In genomic region chrX:20362268-20363002, GRCh38 we compare ENCODE assay signal across 11 cellular contexts.
DNase-seq lines count a peak whose midpoint lies in the region; ATAC-seq and TF ChIP-seq lines count a peak whose summit lies in the region.
"Had no signal": no experiment of that assay in that cellular context is flagged by ENCODE, and none has a peak within 500 bp of the region (broad histone marks: within the 10 kb centered on the region; RNA-seq: fewer than 3 reads in every experiment).

No MANE protein-coding gene starts in this region.

- H3K27me3 ChIP-seq in osteoblast (ENCODE audit: insufficient read depth, low read length) = no peaks in the 10 kb centered on the region
- no peaks in the 10 kb centered on the region for H3K27me3 ChIP-seq in thyroid gland
- H3K27me3 ChIP-seq: cardiac muscle cell had no signal

- intact Hi-C loops in thyroid gland (cut with DNase I) = no loop called here

- H3K9me3 ChIP-seq in osteoblast (ENCODE audit: low read depth, low read length) (no peaks in the 10 kb centered on the region), thyroid gland (no peaks in the 10 kb centered on the region)

- no peak for ATAC-seq in activated T-cell treated with anti-CD3 and anti-CD28 coated beads, Interleukin-2, amount 50 U/mL, for 4 hours
- ATAC-seq: GM12878 had no signal

- no peak for TF ChIP-seq POLR2A in thyroid gland (IDR thresholded peaks at IDR 0.05)

- peak overlapping the region; percentile 77 for H2AFZ ChIP-seq in osteoblast (ENCODE audit: low read length)

- WGBS in thyroid gland, 2 donors = 67 to 70% methylated on average over 11 of the region's 11 CpGs

- H3K9me3 Mint-ChIP-seq in activated T-cell treated with anti-CD3 and anti-CD28 coated beads, Interleukin-2, amount 50 U/mL, for 4 hours = no peaks in the 10 kb centered on the region

- DNase-seq in DMS79 (lab: John Stamatoyannopoulos, UW) (peak; percentile 33), NCI-H345 (lab: John Stamatoyannopoulos, UW) (peak; percentile 89), epithelial cell of proximal tubule (ENCODE audit: low read depth) (peak; percentile 61), osteoblast (ENCODE audit: insufficient read length, low spot score, missing footprints) (peak; percentile 65), thyroid gland (no peak), GDM1 (lab: John Stamatoyannopoulos, UW) (no peak), iPS-NIHi7 (ENCODE audit: extremely low spot score) (no peak)
- DNase-seq in activated T-cell treated with anti-CD3 and anti-CD28 coated beads, Interleukin-2, amount 50 U/mL, for 4 hours = no peak
- DNase-seq: NCI-H1048 had no signal

- H3K4me1 ChIP-seq in osteoblast (ENCODE audit: insufficient read depth, low read length) = peaks cover 25% of the 10 kb centered on the region
- H3K4me1 ChIP-seq in thyroid gland = no peaks in the 10 kb centered on the region

- H3K4me3 ChIP-seq in epithelial cell of proximal tubule (ENCODE audit: low read depth, low read length) (peak overlapping the region; percentile 31), osteoblast (ENCODE audit: insufficient read depth, low read length) (peak overlapping the region; percentile 42), thyroid gland (replicated peaks in 1 of 3) (no peak overlapping the region)
- H3K4me3 ChIP-seq: cardiac muscle cell, GM12878 had no signal

- no peaks in the 10 kb centered on the region for H3K4me1 Mint-ChIP-seq in activated T-cell treated with anti-CD3 and anti-CD28 coated beads, Interleukin-2, amount 50 U/mL, for 4 hours (ENCODE audit: low read depth)

- no peaks in the 10 kb centered on the region for H3K36me3 Mint-ChIP-seq in activated T-cell treated with anti-CD3 and anti-CD28 coated beads, Interleukin-2, amount 50 U/mL, for 4 hours (ENCODE audit: insufficient read depth)

- H3K4me2 ChIP-seq in osteoblast (ENCODE audit: insufficient read depth, low read length) = peak overlapping the region; percentile 68

- no peaks in the 10 kb centered on the region for H3K36me3 ChIP-seq in osteoblast (ENCODE audit: insufficient read depth, low read length)
- no peaks in the 10 kb centered on the region for H3K36me3 ChIP-seq in thyroid gland
- H3K36me3 ChIP-seq: cardiac muscle cell had no signal

- H3K27ac ChIP-seq in osteoblast (ENCODE audit: low read depth, low read length) (peak overlapping the region; percentile 87), thyroid gland (no peak overlapping the region)
- H3K27ac ChIP-seq: cardiac muscle cell had no signal

- H3K27me3 Mint-ChIP-seq in activated T-cell treated with anti-CD3 and anti-CD28 coated beads, Interleukin-2, amount 50 U/mL, for 4 hours (ENCODE audit: low read depth) = no peaks in the 10 kb centered on the region

- no peak overlapping the region for H3K4me3 Mint-ChIP-seq in activated T-cell treated with anti-CD3 and anti-CD28 coated beads, Interleukin-2, amount 50 U/mL, for 4 hours

- no peaks in the 10 kb centered on the region for H4K20me1 ChIP-seq in osteoblast (ENCODE audit: insufficient read depth, low read length)

- H3K79me2 ChIP-seq in osteoblast (ENCODE audit: insufficient read depth, low read length) = no peaks in the 10 kb centered on the region

- TF ChIP-seq CTCF in epithelial cell of proximal tubule (conservative IDR thresholded peaks at IDR 0.05; ENCODE audit: low read depth, low read length) (no peak), osteoblast (IDR thresholded peaks at IDR 0.05; ENCODE audit: extremely low read depth, low read depth, low read length) (no peak), thyroid gland (IDR thresholded peaks at IDR 0.05) (no peak)

Comparison
In these comparisons a context has a peak if more than half of its experiments do, and no peak if none do; other contexts are left out.
1. DNase-seq: peak in DMS79 (single experiment), NCI-H345 (single experiment), epithelial cell of proximal tubule (single experiment) and osteoblast (single experiment); none in thyroid gland (0 of 2), GDM1 (single experiment), activated T-cell treated with anti-CD3 and anti-CD28 coated beads, Interleukin-2, amount 50 U/mL, for 4 hours (single experiment) and iPS-NIHi7 (single experiment).
2. H3K4me3 ChIP-seq: peak in epithelial cell of proximal tubule (single experiment) and osteoblast (single experiment); none in thyroid gland (0 of 3).